ENCODE assay signal across 13 cellular contexts in the genomic region with DNA sequence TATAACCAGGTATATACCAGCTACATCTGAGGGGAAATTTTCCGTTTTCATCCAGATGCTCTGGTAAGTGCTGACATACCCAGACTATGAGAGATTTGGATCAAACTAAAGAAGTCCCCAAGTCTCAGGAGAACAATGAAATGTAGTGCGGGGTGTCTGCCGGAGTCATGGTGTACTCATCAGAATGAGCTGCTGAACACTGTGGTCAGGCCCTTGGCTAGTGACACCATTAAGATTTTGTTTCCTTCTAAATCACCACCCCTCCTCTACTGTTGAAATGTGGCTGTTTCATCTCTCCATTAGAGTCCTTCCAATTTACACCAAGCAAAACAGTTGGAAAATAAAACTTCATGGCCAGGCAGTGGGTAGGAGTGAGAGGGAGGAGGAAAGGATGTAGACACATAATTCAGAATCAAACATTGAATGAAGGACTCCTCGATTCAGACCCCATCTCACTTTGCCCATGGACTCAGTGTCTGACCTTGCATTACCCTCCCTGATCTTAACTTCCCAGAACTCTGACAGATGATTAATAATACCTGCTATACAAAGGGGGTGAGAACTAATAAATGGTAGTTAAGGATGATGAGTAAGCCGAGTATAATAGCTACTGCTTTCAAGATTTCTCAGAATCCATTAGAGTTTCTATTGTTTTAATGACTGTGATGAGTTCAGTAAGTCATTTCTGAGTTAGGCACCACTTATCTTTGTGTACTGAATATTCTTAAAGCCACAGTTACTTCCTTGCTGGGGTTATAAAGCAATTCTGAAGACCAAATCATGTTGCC.
DNase-seq lines count a peak whose midpoint lies in the region; ATAC-seq and TF ChIP-seq lines count a peak whose summit lies in the region.
"Had no signal": no experiment of that assay in that cellular context is flagged by ENCODE, and none has a peak within 500 bp of the region (broad histone marks: within the 10 kb centered on the region; RNA-seq: fewer than 3 reads in every experiment).

No MANE protein-coding gene starts in this region.

- POLR2A ChIA-PET in activated CD4-positive, alpha-beta T cell treated with anti-CD3 and anti-CD28 coated beads for 36 hours (lab: Charles Lee), result no interaction called here

- H3K27me3 ChIP-seq in foreskin keratinocyte, result no peaks in the 10 kb centered on the region

- peak; percentile 54 for ATAC-seq in activated CD4-positive, alpha-beta T cell treated with anti-CD3 and anti-CD28 coated beads for 36 hours
- ATAC-seq in SK-N-SH treated with all-trans-retinoic acid at 6 μM for 48 hours (peak; percentile 20), foreskin keratinocyte (peak; percentile 78)
- peak; percentile 88 for ATAC-seq in stimulated activated effector memory CD8-positive, alpha-beta T cell treated with anti-CD3 and anti-CD28 coated beads, Interleukin-12 subunit alpha, Interleukin-12 subunit beta, amount 100 ng/mL, for 72 hours

- H3K9me3 Mint-ChIP-seq in activated CD4-positive, alpha-beta T cell treated with anti-CD3 and anti-CD28 coated beads for 36 hours (ENCODE audit: low read depth), result no peaks in the 10 kb centered on the region
- H3K9me3 Mint-ChIP-seq in activated CD4-positive, alpha-beta T cell treated with anti-CD3 and anti-CD28 coated beads, Interleukin-2, amount 10 ng/mL, durations not matched to agents 24 days and 14 days, result no peaks in the 10 kb centered on the region
- no peaks in the 10 kb centered on the region for H3K9me3 Mint-ChIP-seq in stimulated activated effector memory CD8-positive, alpha-beta T cell treated with anti-CD3 and anti-CD28 coated beads, Interleukin-12 subunit alpha, Interleukin-12 subunit beta, amount 100 ng/mL, for 72 hours

- H3K4me1 Mint-ChIP-seq in activated CD4-positive, alpha-beta T cell treated with anti-CD3 and anti-CD28 coated beads for 36 hours, result peaks cover 32% of the 10 kb centered on the region
- H3K4me1 Mint-ChIP-seq in activated CD4-positive, alpha-beta T cell treated with anti-CD3 and anti-CD28 coated beads, Interleukin-2, amount 10 ng/mL, durations not matched to agents 24 days and 14 days, result peaks cover 19% of the 10 kb centered on the region
- H3K4me1 Mint-ChIP-seq in stimulated activated effector memory CD8-positive, alpha-beta T cell treated with anti-CD3 and anti-CD28 coated beads, Interleukin-12 subunit alpha, Interleukin-12 subunit beta, amount 100 ng/mL, for 72 hours, result peaks cover 42% of the 10 kb centered on the region

- DNase-seq in activated CD4-positive, alpha-beta T cell treated with anti-CD3 and anti-CD28 coated beads for 36 hours, result no peak
- DNase-seq in activated CD4-positive, alpha-beta T cell treated with anti-CD3 and anti-CD28 coated beads, Interleukin-2, amount 10 ng/mL, durations not matched to agents 24 days and 14 days, result no peak
- DNase-seq in foreskin keratinocyte, result peak in 1 of 2 donors; percentile 61
- DNase-seq in stimulated activated effector memory CD8-positive, alpha-beta T cell treated with anti-CD3 and anti-CD28 coated beads, Interleukin-12 subunit alpha, Interleukin-12 subunit beta, amount 100 ng/mL, for 72 hours (ENCODE audit: low spot score in 2 of 2), result no peak
- no peak for DNase-seq in mesenteric fat pad (ENCODE audit: low spot score)
- no peak for DNase-seq in pons (ENCODE audit: low spot score)
- no peak for DNase-seq in 8988T
- DNase-seq: ACHN, DND-41, GOT3, mesendoderm, NCI-H446 treated with DMSO at 0.1 percent for 48 hours had no signal

- no peak overlapping the region for H3K4me3 Mint-ChIP-seq in activated CD4-positive, alpha-beta T cell treated with anti-CD3 and anti-CD28 coated beads for 36 hours
- H3K4me3 Mint-ChIP-seq in activated CD4-positive, alpha-beta T cell treated with anti-CD3 and anti-CD28 coated beads, Interleukin-2, amount 10 ng/mL, durations not matched to agents 24 days and 14 days, result no peak overlapping the region
- H3K4me3 Mint-ChIP-seq in stimulated activated effector memory CD8-positive, alpha-beta T cell treated with anti-CD3 and anti-CD28 coated beads, Interleukin-12 subunit alpha, Interleukin-12 subunit beta, amount 100 ng/mL, for 72 hours, result peak overlapping the region; percentile 16

- intact Hi-C loops in activated CD4-positive, alpha-beta T cell treated with anti-CD3 and anti-CD28 coated beads for 36 hours (cut with DNase I, micrococcal nuclease), result no loop called here
- intact Hi-C loops in activated CD4-positive, alpha-beta T cell treated with anti-CD3 and anti-CD28 coated beads, Interleukin-2, amount 10 ng/mL, durations not matched to agents 24 days and 14 days (cut with micrococcal nuclease), result no loop called here

- peak overlapping the region; percentile 59 for H3K27ac ChIP-seq in foreskin keratinocyte

- H3K4me1 ChIP-seq in foreskin keratinocyte, result peaks cover 29% of the 10 kb centered on the region

- TF ChIP-seq CTCF in foreskin keratinocyte (conservative IDR thresholded peaks at IDR 0.05), result no peak

- H3K27me3 Mint-ChIP-seq in activated CD4-positive, alpha-beta T cell treated with anti-CD3 and anti-CD28 coated beads for 36 hours, result no peaks in the 10 kb centered on the region
- no peaks in the 10 kb centered on the region for H3K27me3 Mint-ChIP-seq in activated CD4-positive, alpha-beta T cell treated with anti-CD3 and anti-CD28 coated beads, Interleukin-2, amount 10 ng/mL, durations not matched to agents 24 days and 14 days

- H3K27ac Mint-ChIP-seq in activated CD4-positive, alpha-beta T cell treated with anti-CD3 and anti-CD28 coated beads for 36 hours, result no peak overlapping the region
- H3K27ac Mint-ChIP-seq in activated CD4-positive, alpha-beta T cell treated with anti-CD3 and anti-CD28 coated beads, Interleukin-2, amount 10 ng/mL, durations not matched to agents 24 days and 14 days, result no peak overlapping the region
- no peak overlapping the region for H3K27ac Mint-ChIP-seq in stimulated activated effector memory CD8-positive, alpha-beta T cell treated with anti-CD3 and anti-CD28 coated beads, Interleukin-12 subunit alpha, Interleukin-12 subunit beta, amount 100 ng/mL, for 72 hours

- CTCF ChIA-PET in activated CD4-positive, alpha-beta T cell treated with anti-CD3 and anti-CD28 coated beads for 36 hours (lab: Charles Lee), result interaction anchor here (0.7 kb wide), 2 partner anchors 19 to 49 kb away, joined by 3 read pairs; no protein-coding TSS in a partner anchor

- peaks cover 6% of the 10 kb centered on the region for H3K36me3 Mint-ChIP-seq in activated CD4-positive, alpha-beta T cell treated with anti-CD3 and anti-CD28 coated beads for 36 hours (ENCODE audit: low read depth)
- peaks cover 3% of the 10 kb centered on the region for H3K36me3 Mint-ChIP-seq in activated CD4-positive, alpha-beta T cell treated with anti-CD3 and anti-CD28 coated beads, Interleukin-2, amount 10 ng/mL, durations not matched to agents 24 days and 14 days (ENCODE audit: low read depth)
- H3K36me3 Mint-ChIP-seq in stimulated activated effector memory CD8-positive, alpha-beta T cell treated with anti-CD3 and anti-CD28 coated beads, Interleukin-12 subunit alpha, Interleukin-12 subunit beta, amount 100 ng/mL, for 72 hours, result no peaks in the 10 kb centered on the region

TF ChIP-seq in SK-N-SH treated with all-trans-retinoic acid at 6 μM for 48 hours, 23 proteins besides CTCF, POLR2A, EP300 and RAD21:
- 0 out of 2 replicates have a peak, but pooled peaks have one; percentile 36 for TF ChIP-seq ZFP3 (CRISPR knock-in tag; IDR thresholded peaks at IDR 0.05)
- TF ChIP-seq ISL1 (CRISPR knock-in tag; IDR thresholded peaks at IDR 0.05), result peak; percentile 97
- TF ChIP-seq, protein P1, sequence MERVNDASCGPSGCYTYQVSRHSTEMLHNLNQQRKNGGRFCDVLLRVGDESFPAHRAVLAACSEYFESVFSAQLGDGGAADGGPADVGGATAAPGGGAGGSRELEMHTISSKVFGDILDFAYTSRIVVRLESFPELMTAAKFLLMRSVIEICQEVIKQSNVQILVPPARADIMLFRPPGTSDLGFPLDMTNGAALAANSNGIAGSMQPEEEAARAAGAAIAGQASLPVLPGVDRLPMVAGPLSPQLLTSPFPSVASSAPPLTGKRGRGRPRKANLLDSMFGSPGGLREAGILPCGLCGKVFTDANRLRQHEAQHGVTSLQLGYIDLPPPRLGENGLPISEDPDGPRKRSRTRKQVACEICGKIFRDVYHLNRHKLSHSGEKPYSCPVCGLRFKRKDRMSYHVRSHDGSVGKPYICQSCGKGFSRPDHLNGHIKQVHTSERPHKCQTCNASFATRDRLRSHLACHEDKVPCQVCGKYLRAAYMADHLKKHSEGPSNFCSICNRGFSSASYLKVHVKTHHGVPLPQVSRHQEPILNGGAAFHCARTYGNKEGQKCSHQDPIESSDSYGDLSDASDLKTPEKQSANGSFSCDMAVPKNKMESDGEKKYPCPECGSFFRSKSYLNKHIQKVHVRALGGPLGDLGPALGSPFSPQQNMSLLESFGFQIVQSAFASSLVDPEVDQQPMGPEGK (CRISPR knock-in tag; IDR thresholded peaks at IDR 0.05; ENCODE audit: borderline replicate concordance), result peak; percentile 34; the same call in 1 of the 2 replicates
- TF ChIP-seq ZNF8 (CRISPR knock-in tag; IDR thresholded peaks at IDR 0.05), result no peak
- TF ChIP-seq ESRRG (CRISPR knock-in tag; IDR thresholded peaks at IDR 0.05), result no peak

Comparison
In these comparisons a context has a peak if more than half of its experiments do, and no peak if none do; other contexts are left out.
1. ATAC-seq: peak in every context shown above with its lines; median percentile 88 in stimulated activated effector memory CD8-positive, alpha-beta T cell treated with anti-CD3 and anti-CD28 coated beads, Interleukin-12 subunit alpha, Interleukin-12 subunit beta, amount 100 ng/mL, for 72 hours; 78 in foreskin keratinocyte; 54 in activated CD4-positive, alpha-beta T cell treated with anti-CD3 and anti-CD28 coated beads for 36 hours; 20 in SK-N-SH treated with all-trans-retinoic acid at 6 μM for 48 hours.